Comparison of ENCODE assay signal across 8 cellular contexts in genomic region chr22:43346521-43346929, GRCh38. TPM values are rescaled to one million over a fixed set of nuclear protein-coding genes. Genes with fewer than 3 reads are reported as not detected.
DNase-seq lines count a peak whose midpoint lies in the region; ATAC-seq and TF ChIP-seq lines count a peak whose summit lies in the region.

No MANE protein-coding gene starts in this region.

- H3K9me3 ChIP-seq in Caco-2 (no peaks in the 10 kb centered on the region), SU-DHL-6 (ENCODE audit: insufficient read depth, low read length) (no peaks in the 10 kb centered on the region)

- no peak overlapping the region for H3K4me3 Mint-ChIP-seq in Caco-2 (ENCODE audit: unreplicated experiment)
- H3K4me3 Mint-ChIP-seq in activated naive CD8-positive, alpha-beta T cell treated with anti-CD3 and anti-CD28 coated beads, Interleukin-2, amount 50 U/mL, for 24 hours = no peak overlapping the region

- H2AFZ ChIP-seq in SU-DHL-6 (ENCODE audit: low read depth, low read length, severe bottlenecking) = no peak overlapping the region

- H3K9ac ChIP-seq in SU-DHL-6 (ENCODE audit: low read length) = no peak overlapping the region

- H3K36me3 ChIP-seq in Caco-2 (ENCODE audit: control insufficient read depth, insufficient read depth, low read length) (no peaks in the 10 kb centered on the region), SU-DHL-6 (ENCODE audit: low read length) (no peaks in the 10 kb centered on the region)

- H4K20me1 ChIP-seq in SU-DHL-6 (ENCODE audit: low read depth, low read length) = no peaks in the 10 kb centered on the region

- no TSS peak for BruUV-seq in Caco-2 (replicated peaks; lab: Mats Ljungman, UMichigan)

- H3K4me1 Mint-ChIP-seq in Caco-2 (ENCODE audit: low read depth, unreplicated experiment) = peaks cover 12% of the 10 kb centered on the region
- H3K4me1 Mint-ChIP-seq in activated naive CD8-positive, alpha-beta T cell treated with anti-CD3 and anti-CD28 coated beads, Interleukin-2, amount 50 U/mL, for 24 hours = peaks cover 5% of the 10 kb centered on the region

- POLR2A ChIA-PET in Caco-2 (lab: Charles Lee) = no interaction called here

- no peak overlapping the region for H3K4me3 ChIP-seq in Caco-2 (ENCODE audit: low read depth, low read length)
- no peak overlapping the region for H3K4me3 ChIP-seq in SU-DHL-6 (ENCODE audit: insufficient read depth, low read length, poor library complexity, severe bottlenecking)

- no peak overlapping the region for H3K27ac Mint-ChIP-seq in Caco-2 (ENCODE audit: unreplicated experiment)
- no peak overlapping the region for H3K27ac Mint-ChIP-seq in activated naive CD8-positive, alpha-beta T cell treated with anti-CD3 and anti-CD28 coated beads, Interleukin-2, amount 50 U/mL, for 24 hours

- H3K27me3 ChIP-seq in Caco-2 (replicated peaks; ENCODE audit: control insufficient read depth, insufficient read depth, low read length) = peaks cover 3% of the 10 kb centered on the region; the same call in 1 of the 2 replicates
- H3K27me3 ChIP-seq in SU-DHL-6 (ENCODE audit: low read length) = no peaks in the 10 kb centered on the region

- no peak overlapping the region for H3K4me2 ChIP-seq in SU-DHL-6 (ENCODE audit: low read depth, low read length, poor library complexity, severe bottlenecking)

- intact Hi-C loops in Caco-2 (cut with micrococcal nuclease; ENCODE audit: unreplicated experiment) = loop anchor here (1.0 to 2.0 kb wide), 3 partner anchors 38 to 115 kb away; no protein-coding TSS in a partner anchor

- H3K4me1 ChIP-seq in Caco-2 = no peaks in the 10 kb centered on the region

- DNase-seq in Caco-2 (peak; percentile 58 to 76), HuH-7.5 (ENCODE audit: low spot score) (peak; percentile 81), hepatic stellate cell (ENCODE audit: low spot score) (peak; percentile 45)
- peak; percentile 75 for DNase-seq in activated naive CD8-positive, alpha-beta T cell treated with anti-CD3 and anti-CD28 coated beads, Interleukin-2, amount 50 U/mL, for 24 hours
- DNase-seq in stimulated activated CD4-positive, alpha-beta T cell treated with anti-CD3 and anti-CD28 coated beads, Interleukin-15, amount 100 ng/mL, for 24 hours = peak; percentile 79

- ATAC-seq in activated naive CD8-positive, alpha-beta T cell treated with anti-CD3 and anti-CD28 coated beads, Interleukin-2, amount 50 U/mL, for 24 hours = peak; percentile 72
- no peak for ATAC-seq in HG03520 (IDR thresholded peaks at IDR 0.05; ENCODE audit: unreplicated experiment)
- no peak for ATAC-seq in HG02870 (IDR thresholded peaks at IDR 0.05; ENCODE audit: unreplicated experiment)

- no peaks in the 10 kb centered on the region for H3K36me3 Mint-ChIP-seq in Caco-2 (ENCODE audit: insufficient read depth, unreplicated experiment)
- no peaks in the 10 kb centered on the region for H3K36me3 Mint-ChIP-seq in activated naive CD8-positive, alpha-beta T cell treated with anti-CD3 and anti-CD28 coated beads, Interleukin-2, amount 50 U/mL, for 24 hours (ENCODE audit: low read depth)

- no peak overlapping the region for H3K27ac ChIP-seq in SU-DHL-6 (ENCODE audit: low read depth, low read length)

- H3F3A ChIP-seq in SU-DHL-6 (ENCODE audit: insufficient read depth) = no peaks in the 10 kb centered on the region

- no peaks in the 10 kb centered on the region for H3K79me2 ChIP-seq in SU-DHL-6 (ENCODE audit: insufficient read depth, low read length)

- H3K27me3 Mint-ChIP-seq in Caco-2 (ENCODE audit: insufficient read depth, unreplicated experiment) = peaks cover 23% of the 10 kb centered on the region
- peaks cover 56% of the 10 kb centered on the region for H3K27me3 Mint-ChIP-seq in activated naive CD8-positive, alpha-beta T cell treated with anti-CD3 and anti-CD28 coated beads, Interleukin-2, amount 50 U/mL, for 24 hours

- CTCF ChIA-PET in Caco-2 (lab: Charles Lee) = interaction anchor here (0.5 to 5.6 kb wide), 19 partner anchors 10 to 676 kb away, joined by 3 to 99 read pairs (median 4); no protein-coding TSS in a partner anchor

- no peaks in the 10 kb centered on the region for H3K9me3 Mint-ChIP-seq in Caco-2 (ENCODE audit: unreplicated experiment)
- H3K9me3 Mint-ChIP-seq in activated naive CD8-positive, alpha-beta T cell treated with anti-CD3 and anti-CD28 coated beads, Interleukin-2, amount 50 U/mL, for 24 hours = no peaks in the 10 kb centered on the region

- no peaks in the 10 kb centered on the region for H3K9me2 ChIP-seq in SU-DHL-6 (replicated peaks; ENCODE audit: insufficient read depth, low read length)

- peak; percentile 73 to 79 for TF ChIP-seq CTCF in Caco-2 (IDR thresholded peaks at IDR 0.05; ENCODE audit: insufficient read depth in 1 of 2, low read depth in 1 of 2, low read length in 1 of 2, severe bottlenecking in 1 of 2, unreplicated experiment in 1 of 2)
- peak; percentile 28 for TF ChIP-seq CTCF in SU-DHL-6 (IDR thresholded peaks at IDR 0.05; ENCODE audit: insufficient read depth, low read length, poor library complexity, severe bottlenecking)

RNA-seq across cellular contexts. Expression of gene SCUBE1, which starts 3.4 kb away (rescaled TPM):
- not detected in 2 replicates for total RNA-seq in Caco-2 (2022)
